8 cellular contexts compared by ENCODE assay signal in the genomic region with DNA sequence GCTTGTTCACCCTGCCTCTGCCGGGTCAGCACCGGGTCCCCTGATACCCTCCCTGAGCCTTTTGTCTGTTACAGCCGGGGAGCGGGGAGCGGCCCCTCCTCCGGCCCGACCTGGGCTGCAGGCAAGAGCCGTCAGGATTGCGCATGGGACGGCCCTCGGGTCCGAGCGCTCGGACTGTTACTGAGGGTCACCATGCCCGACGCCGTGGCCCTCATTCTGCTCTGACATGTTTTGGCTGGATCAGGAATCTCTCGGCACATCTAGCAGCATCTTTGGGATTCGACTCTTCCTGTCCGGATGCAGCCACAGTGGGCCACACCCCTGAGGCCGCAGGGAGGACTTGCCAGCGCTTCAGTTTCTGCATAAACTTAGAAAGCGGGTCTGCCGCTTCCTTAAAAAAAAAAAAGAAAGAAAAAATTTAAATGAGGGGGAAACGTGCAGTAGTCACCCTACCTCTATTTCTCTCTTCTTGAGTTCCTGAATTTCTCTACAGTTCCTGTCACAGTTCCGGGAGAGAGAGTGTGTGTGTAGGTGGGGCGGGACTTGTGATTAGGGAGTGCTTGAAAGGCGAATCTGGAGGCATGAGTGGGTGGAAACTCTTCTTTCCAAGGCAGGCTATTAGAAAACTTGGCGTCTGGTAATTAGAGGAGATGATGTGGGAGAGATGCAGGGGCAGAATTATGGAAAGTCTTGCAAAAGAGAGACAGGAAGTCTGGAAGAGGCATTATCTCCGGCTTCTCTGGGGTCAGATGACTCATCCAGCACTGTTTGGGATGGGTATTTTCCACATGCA. TPM values are rescaled to one million over a fixed set of nuclear protein-coding genes. Genes with fewer than 3 reads are reported as not detected.
A peak's percentile ranks its signal among the peaks of the same experiment; 100 is the strongest.
DNase-seq lines count a peak whose midpoint lies in the region; ATAC-seq lines count a peak whose summit lies in the region.

No MANE protein-coding gene starts in this region.

- no peaks in the 10 kb centered on the region for H3K9me3 Mint-ChIP-seq in CD4-positive, alpha-beta memory T cell
- H3K9me3 Mint-ChIP-seq in stimulated activated naive B cell treated with anti-CD40 and anti-IgM and Interleukin-4, amounts not matched to agents 10 μg/mL and 1 μg/mL and 100 μg/mL, for 72 hours, result no peaks in the 10 kb centered on the region

- peaks cover 36 to 51% (median 43%) of the 10 kb centered on the region in 4 donors for H3K4me1 Mint-ChIP-seq in CD4-positive, alpha-beta memory T cell
- peaks cover 17 to 31% of the 10 kb centered on the region in 2 donors for H3K4me1 Mint-ChIP-seq in stimulated activated naive B cell treated with anti-CD40 and anti-IgM and Interleukin-4, amounts not matched to agents 10 μg/mL and 1 μg/mL and 100 μg/mL, for 72 hours

- peak overlapping the region; percentile 80 to 93 (median 88) for H3K27ac Mint-ChIP-seq in CD4-positive, alpha-beta memory T cell
- peak overlapping the region; percentile 95 for H3K27ac Mint-ChIP-seq in stimulated activated naive B cell treated with anti-CD40 and anti-IgM and Interleukin-4, amounts not matched to agents 10 μg/mL and 1 μg/mL and 100 μg/mL, for 72 hours

- peak; percentile 2 for ATAC-seq in GM21825 (IDR thresholded peaks at IDR 0.05; ENCODE audit: unreplicated experiment)
- no peak for ATAC-seq in stimulated activated naive B cell treated with anti-CD40 and anti-IgM and Interleukin-4, amounts not matched to agents 10 μg/mL and 1 μg/mL and 100 μg/mL, for 72 hours (replicated peaks)

- peak overlapping the region; percentile 86 for H3K9ac ChIP-seq in endocrine pancreas (ENCODE audit: control insufficient read depth, insufficient read depth, low read length)

- intact Hi-C loops in CD4-positive, alpha-beta memory T cell (cut with micrococcal nuclease), result loop anchor here (1.0 to 10.0 kb wide), 9 partner anchors 133 to 1835 kb away; partner anchors contain the start of genes ACTR3, ANAPC1, BUB1 and CHCHD5

- DNase-seq in CD4-positive, alpha-beta memory T cell, result peak; percentile 10 to 71 (median 27)
- DNase-seq in NCI-H2196 treated with DMSO at 0.1 percent for 48 hours (lab: John Stamatoyannopoulos, UW; ENCODE audit: unreplicated experiment) (peak; percentile 51), lung microvascular endothelial cell (ENCODE audit: low read depth in 2 of 2) (peak; percentile 66 to 79), cortex of kidney (lab: John Stamatoyannopoulos, UW) (no peak)
- peak; percentile 40 to 50 for DNase-seq in activated CD4-positive, alpha-beta T cell treated with anti-CD3 and anti-CD28 coated beads, Interleukin-2, amount 50 U/mL, for 48 hours
- no peak for DNase-seq in stimulated activated naive B cell treated with anti-CD40 and anti-IgM and Interleukin-4, amounts not matched to agents 10 μg/mL and 1 μg/mL and 100 μg/mL, for 72 hours

- H3K4me1 ChIP-seq in CD4-positive, alpha-beta memory T cell (ENCODE audit: insufficient read depth, low read length), result peaks cover 35% of the 10 kb centered on the region
- peaks cover 5% of the 10 kb centered on the region for H3K4me1 ChIP-seq in endocrine pancreas (ENCODE audit: control insufficient read depth, insufficient read depth, low read length)

- POLR2A ChIA-PET in CD4-positive, alpha-beta memory T cell (lab: Charles Lee; ENCODE audit: partially characterized antibody), result interaction anchor here (0.6 to 2.0 kb wide), 13 partner anchors 8 to 935 kb away, joined by 3 to 12 read pairs (median 6); partner anchors contain the start of genes ANAPC1, BCL2L11, CHCHD5 and ZC3H8

- H3K27me3 ChIP-seq in CD4-positive, alpha-beta memory T cell (ENCODE audit: insufficient read depth, low read length), result no peaks in the 10 kb centered on the region
- no peaks in the 10 kb centered on the region for H3K27me3 ChIP-seq in endocrine pancreas (ENCODE audit: control insufficient read depth, insufficient read depth, low read length)

- H3K27ac ChIP-seq in CD4-positive, alpha-beta memory T cell (ENCODE audit: low read depth, low read length), result peak overlapping the region; percentile 82

- H3K9me3 ChIP-seq in CD4-positive, alpha-beta memory T cell (ENCODE audit: control insufficient read depth in 1 of 2, low read length in 2 of 2), result no peaks in the 10 kb centered on the region
- H3K9me3 ChIP-seq in endocrine pancreas (ENCODE audit: control insufficient read depth, low read length), result no peaks in the 10 kb centered on the region

- peaks cover 2% of the 10 kb centered on the region for H3K36me3 ChIP-seq in CD4-positive, alpha-beta memory T cell (ENCODE audit: insufficient read depth, low read length)
- no peaks in the 10 kb centered on the region for H3K36me3 ChIP-seq in endocrine pancreas (ENCODE audit: control insufficient read depth, insufficient read depth, low read length)

- CTCF ChIA-PET in CD4-positive, alpha-beta memory T cell (lab: Charles Lee; ENCODE audit: partially characterized antibody), result interaction anchor here (1.7 kb wide), 1 partner anchor 8 kb away, joined by 7 read pairs; no protein-coding TSS in a partner anchor

- H3K4me3 ChIP-seq in CD4-positive, alpha-beta memory T cell (ENCODE audit: low read length in 2 of 2), result peak overlapping the region; percentile 61 to 87
- H3K4me3 ChIP-seq in endocrine pancreas (ENCODE audit: control insufficient read depth, insufficient read depth, low read length), result peak overlapping the region; percentile 73

- H3K4me3 Mint-ChIP-seq in CD4-positive, alpha-beta memory T cell, result peak overlapping the region; percentile 81 to 96 (median 88)
- peak overlapping the region; percentile 88 to 90 for H3K4me3 Mint-ChIP-seq in stimulated activated naive B cell treated with anti-CD40 and anti-IgM and Interleukin-4, amounts not matched to agents 10 μg/mL and 1 μg/mL and 100 μg/mL, for 72 hours

- peaks cover 13 to 24% of the 10 kb centered on the region in 2 donors for H3K36me3 Mint-ChIP-seq in CD4-positive, alpha-beta memory T cell
- H3K36me3 Mint-ChIP-seq in stimulated activated naive B cell treated with anti-CD40 and anti-IgM and Interleukin-4, amounts not matched to agents 10 μg/mL and 1 μg/mL and 100 μg/mL, for 72 hours, result peaks cover 15 to 22% of the 10 kb centered on the region in 2 donors

- H3K27me3 Mint-ChIP-seq in CD4-positive, alpha-beta memory T cell, result no peaks in the 10 kb centered on the region
- no peaks in the 10 kb centered on the region for H3K27me3 Mint-ChIP-seq in stimulated activated naive B cell treated with anti-CD40 and anti-IgM and Interleukin-4, amounts not matched to agents 10 μg/mL and 1 μg/mL and 100 μg/mL, for 72 hours

RNA-seq across cellular contexts. Expression of gene TMEM87B, which starts 1.0 kb away (rescaled TPM):
- 10 to 100 TPM; 28.6 to 28.7 TPM for total RNA-seq in CD4-positive, alpha-beta memory T cell
- 10 to 100 TPM; 12.5 to 15.1 TPM for polyA plus RNA-seq in CD4-positive, alpha-beta memory T cell
- total RNA-seq in lung microvascular endothelial cell, result 24.2 and 32.3 TPM in 2 replicates

Comparison
In these comparisons a context has a peak if more than half of its experiments do, and no peak if none do; other contexts are left out.
1. DNase-seq: peak in CD4-positive, alpha-beta memory T cell (5 of 5), NCI-H2196 treated with DMSO at 0.1 percent for 48 hours (single experiment), activated CD4-positive, alpha-beta T cell treated with anti-CD3 and anti-CD28 coated beads, Interleukin-2, amount 50 U/mL, for 48 hours (2 of 2) and lung microvascular endothelial cell (2 of 2); none in stimulated activated naive B cell treated with anti-CD40 and anti-IgM and Interleukin-4, amounts not matched to agents 10 μg/mL and 1 μg/mL and 100 μg/mL, for 72 hours (single experiment) and cortex of kidney (single experiment).